Comparison of ENCODE assay signal across 24 cellular contexts in the genomic region with DNA sequence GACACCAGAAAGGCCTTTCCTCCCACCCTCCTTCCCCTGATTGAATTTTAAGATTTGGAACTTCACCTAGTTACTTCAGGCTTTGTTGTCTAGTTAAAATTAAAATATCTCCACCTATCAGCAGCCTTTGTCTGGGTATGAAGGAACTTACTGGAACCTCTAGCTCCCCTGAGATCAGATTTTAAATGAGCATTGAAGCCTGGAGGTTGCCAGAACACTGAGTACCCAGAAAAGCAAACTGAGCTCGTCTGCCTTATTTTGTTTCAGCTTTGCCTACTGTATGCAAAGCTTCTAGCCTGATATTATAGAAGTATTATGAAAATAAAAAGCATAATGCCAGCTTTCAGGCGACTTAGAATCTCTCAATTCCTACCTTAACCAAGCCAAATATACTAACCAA.
"Had no signal": no experiment of that assay in that cellular context is flagged by ENCODE, and none has a peak within 500 bp of the region (broad histone marks: within the 10 kb centered on the region; RNA-seq: fewer than 3 reads in every experiment).

No MANE protein-coding gene starts in this region.

- H3K4me3 Mint-ChIP-seq: mesothelial cell of epicardium; naive B cell; natural killer cell; nephron progenitor cell; neural progenitor cell; stimulated activated naive B cell treated with anti-CD40 and anti-IgM and Interleukin-4, amounts not matched to agents 10 μg/mL and 1 μg/mL and 100 μg/mL, for 72 hours had no signal

- ATAC-seq: natural killer cell; right lobe of liver; stimulated activated naive B cell treated with anti-CD40 and anti-IgM and Interleukin-4, amounts not matched to agents 10 μg/mL and 1 μg/mL and 100 μg/mL, for 72 hours; stimulated activated naive CD8-positive, alpha-beta T cell treated with anti-CD3 and anti-CD28 coated beads, Interleukin-15, Interleukin-2, amounts not matched to agents 100 U/mL and 50 U/mL, for 24 hours had no signal

- DNase-seq: left ventricle myocardium inferior; mesendoderm; naive B cell; natural killer cell; nephron progenitor cell; occipital lobe; right lobe of liver; stimulated activated CD4-positive, alpha-beta T cell treated with anti-CD3 and anti-CD28 coated beads, Interleukin-12 subunit alpha, Interleukin-12 subunit beta, amount 100 ng/mL, for 4 hours; stimulated activated CD4-positive, alpha-beta T cell treated with anti-CD3 and anti-CD28 coated beads, Interleukin-15, amount 100 ng/mL, for 24 hours; stimulated activated CD4-positive, alpha-beta T cell treated with anti-CD3 and anti-CD28 coated beads, Interleukin-2, amount 100 ng/mL, for 24 hours; stimulated activated CD4-positive, alpha-beta T cell treated with anti-CD3 and anti-CD28 coated beads, Interleukin-4, amount 100 ng/mL, for 1 hour; stimulated activated naive B cell treated with anti-CD40 and anti-IgM and Interleukin-4, amounts not matched to agents 10 μg/mL and 1 μg/mL and 100 μg/mL, for 72 hours; stimulated activated naive CD8-positive, alpha-beta T cell treated with anti-CD3 and anti-CD28 coated beads, Interleukin-15, Interleukin-2, amounts not matched to agents 100 U/mL and 50 U/mL, for 24 hours; stomach; testis; thyroid gland; trophoblast cell; uterus had no signal

- H3K27me3 Mint-ChIP-seq: naive B cell; stimulated activated naive B cell treated with anti-CD40 and anti-IgM and Interleukin-4, amounts not matched to agents 10 μg/mL and 1 μg/mL and 100 μg/mL, for 72 hours had no signal

- H3K9me3 Mint-ChIP-seq: mesothelial cell of epicardium; naive B cell; natural killer cell; nephron progenitor cell; neural progenitor cell; stimulated activated naive B cell treated with anti-CD40 and anti-IgM and Interleukin-4, amounts not matched to agents 10 μg/mL and 1 μg/mL and 100 μg/mL, for 72 hours had no signal

- H3K27ac Mint-ChIP-seq: mesothelial cell of epicardium; natural killer cell; nephron progenitor cell; neural progenitor cell; stimulated activated naive B cell treated with anti-CD40 and anti-IgM and Interleukin-4, amounts not matched to agents 10 μg/mL and 1 μg/mL and 100 μg/mL, for 72 hours had no signal

- H3K4me1 Mint-ChIP-seq: naive B cell; stimulated activated naive B cell treated with anti-CD40 and anti-IgM and Interleukin-4, amounts not matched to agents 10 μg/mL and 1 μg/mL and 100 μg/mL, for 72 hours had no signal

- H3K27ac ChIP-seq: hepatocyte, left ventricle myocardium inferior, neural progenitor cell, neutrophil, parathyroid adenoma, right atrium auricular region, right lobe of liver, stomach, thyroid gland, uterus had no signal
